ENCODE assay signal across 24 cellular contexts in the genomic region with DNA sequence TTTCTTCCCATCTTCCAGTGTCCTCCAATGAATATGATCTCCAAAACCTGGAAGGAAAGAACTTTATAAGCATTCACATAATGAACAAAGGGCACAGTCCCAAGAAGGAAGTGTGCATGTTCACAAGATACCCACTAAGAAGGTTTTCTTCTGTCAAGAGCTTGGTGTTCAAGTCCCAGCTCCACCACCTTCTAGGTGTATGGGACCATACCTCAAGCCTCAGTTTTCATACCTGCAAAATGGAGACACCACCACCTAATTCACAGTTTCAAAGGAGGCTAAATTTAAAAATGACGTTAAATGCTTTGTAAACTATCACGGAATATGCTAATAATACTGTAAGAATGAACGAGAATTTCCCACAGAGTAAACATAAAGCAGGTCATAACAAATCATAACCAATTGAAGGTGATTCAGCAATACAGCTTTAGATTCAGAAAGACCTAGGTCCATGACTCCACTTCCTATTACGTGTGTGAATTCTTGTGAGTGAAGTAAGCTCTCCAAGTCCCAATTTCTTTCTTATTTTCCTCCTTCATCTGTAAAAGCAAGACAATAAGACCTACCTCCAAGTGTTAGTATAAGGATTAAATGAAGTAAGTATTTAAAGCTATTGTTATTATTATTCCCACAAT. TPM values are rescaled to one million over a fixed set of nuclear protein-coding genes. Genes with fewer than 3 reads are reported as not detected.
DNase-seq lines count a peak whose midpoint lies in the region; ATAC-seq and TF ChIP-seq lines count a peak whose summit lies in the region.
"Had no signal": no experiment of that assay in that cellular context is flagged by ENCODE, and none has a peak within 500 bp of the region (broad histone marks: within the 10 kb centered on the region; RNA-seq: fewer than 3 reads in every experiment).

No MANE protein-coding gene starts in this region.

- H3K4me1 ChIP-seq in GM23338 (ENCODE audit: insufficient read depth): no peaks in the 10 kb centered on the region
- peaks cover 23% of the 10 kb centered on the region for H3K4me1 ChIP-seq in RWPE2 (ENCODE audit: insufficient read depth, poor library complexity, severe bottlenecking)
- H3K4me1 ChIP-seq: BLaER1 treated with 17β-estradiol and CSF1 and Interleukin-3, amounts not matched to agents 10 nM and 100 nM had no signal

- peaks cover 46% of the 10 kb centered on the region for H3K79me2 ChIP-seq in GM23338 (replicated peaks; ENCODE audit: insufficient read depth)

- no peaks in the 10 kb centered on the region for H3K9me2 ChIP-seq in GM23338 (ENCODE audit: insufficient read depth)

- H3K9me3 ChIP-seq in RWPE2 (ENCODE audit: severe bottlenecking) (no peaks in the 10 kb centered on the region), WERI-Rb-1 (ENCODE audit: severe bottlenecking) (peaks cover 2% of the 10 kb centered on the region)
- H3K9me3 ChIP-seq: A549; BLaER1 treated with 17β-estradiol and CSF1 and Interleukin-3, amounts not matched to agents 10 nM and 100 nM; HAP-1 had no signal

- peaks cover 30% of the 10 kb centered on the region for H4K20me1 ChIP-seq in GM23338 (replicated peaks; ENCODE audit: insufficient read depth)

- TF ChIP-seq CTCF in GM23338 (conservative IDR thresholded peaks at IDR 0.05; ENCODE audit: low read depth in 2 of 2): no peak
- no peak for TF ChIP-seq CTCF in RWPE2 (IDR thresholded peaks at IDR 0.05; ENCODE audit: poor library complexity, severe bottlenecking)
- TF ChIP-seq CTCF in WERI-Rb-1 (IDR thresholded peaks at IDR 0.05; ENCODE audit: low read depth, low read length): no peak

- no peak overlapping the region for H3K4me2 ChIP-seq in GM23338
- H3K4me2 ChIP-seq: A549; BLaER1 treated with 17β-estradiol and CSF1 and Interleukin-3, amounts not matched to agents 10 nM and 100 nM had no signal

- no peak for ATAC-seq in GM23338
- peak; percentile 84 for ATAC-seq in RWPE2 (ENCODE audit: low read depth)
- no peak for ATAC-seq in GM18502 (IDR thresholded peaks at IDR 0.05; ENCODE audit: poor library complexity, unreplicated experiment)
- ATAC-seq: A549, PC-3 had no signal

- H3K27ac ChIP-seq in GM23338 (ENCODE audit: low read depth) (peak overlapping the region; percentile 39; the same call in 1 of the 2 replicates), RWPE2 (ENCODE audit: poor library complexity, severe bottlenecking) (peak overlapping the region; percentile 60), WERI-Rb-1 (no peak overlapping the region)
- H3K27ac ChIP-seq: A549; BLaER1 treated with 17β-estradiol and CSF1 and Interleukin-3, amounts not matched to agents 10 nM and 100 nM had no signal

- peaks cover 4% of the 10 kb centered on the region for H3K36me3 ChIP-seq in GM23338 (ENCODE audit: insufficient read depth)
- H3K36me3 ChIP-seq in RWPE2 (ENCODE audit: low read depth): peaks cover 39% of the 10 kb centered on the region
- peaks cover 36% of the 10 kb centered on the region for H3K36me3 ChIP-seq in WERI-Rb-1

- H3K4me1 Mint-ChIP-seq in GM23338: no peaks in the 10 kb centered on the region

- H3K4me3 ChIP-seq in GM23338: no peak overlapping the region
- H3K4me3 ChIP-seq in RWPE2 (ENCODE audit: severe bottlenecking): no peak overlapping the region
- no peak overlapping the region for H3K4me3 ChIP-seq in WERI-Rb-1 (ENCODE audit: low read depth, low read length)
- H3K4me3 ChIP-seq: A549; BLaER1 treated with 17β-estradiol and CSF1 and Interleukin-3, amounts not matched to agents 10 nM and 100 nM; HAP-1 had no signal

- H3K27ac Mint-ChIP-seq in GM23338: no peak overlapping the region; the same call in 1 of the 2 replicates
- H3K27ac Mint-ChIP-seq: CD4-positive, alpha-beta T cell; HFFc6; IgD-negative memory B cell had no signal

- no peaks in the 10 kb centered on the region for H3K9me3 Mint-ChIP-seq in GM23338
- H3K9me3 Mint-ChIP-seq: CD4-positive, alpha-beta T cell; HFFc6; IgD-negative memory B cell had no signal

- no peak overlapping the region for H2AFZ ChIP-seq in GM23338

- no peak overlapping the region for H3K4me3 Mint-ChIP-seq in GM23338
- H3K4me3 Mint-ChIP-seq: CD4-positive, alpha-beta T cell; HFFc6; IgD-negative memory B cell had no signal

- H3K27me3 ChIP-seq in GM23338 (ENCODE audit: insufficient read depth) (no peaks in the 10 kb centered on the region), RWPE2 (ENCODE audit: insufficient read depth, poor library complexity, severe bottlenecking) (no peaks in the 10 kb centered on the region), WERI-Rb-1 (ENCODE audit: insufficient read depth, low read depth, severe bottlenecking) (no peaks in the 10 kb centered on the region)
- H3K27me3 ChIP-seq: BLaER1 treated with 17β-estradiol and CSF1 and Interleukin-3, amounts not matched to agents 10 nM and 100 nM had no signal

- H3K27me3 Mint-ChIP-seq in GM23338 (ENCODE audit: insufficient read depth, low read depth, poor library complexity): no peaks in the 10 kb centered on the region
- H3K27me3 Mint-ChIP-seq: CD4-positive, alpha-beta T cell; IgD-negative memory B cell had no signal

- DNase-seq in GM23338 (ENCODE audit: low spot score) (no peak), RWPE2 (ENCODE audit: low spot score) (no peak), dermis blood vessel endothelial cell (peak; percentile 55), iris pigment epithelial cell (ENCODE audit: low read depth) (peak; percentile 55), NCI-H1436 (lab: John Stamatoyannopoulos, UW) (no peak), WERI-Rb-1 (no peak)
- DNase-seq: AML-193; CD4-positive, alpha-beta T cell; GOT3; HFFc6; NCI-H1092; NCI-H1436 treated with DMSO at 0.1 percent for 48 hours; NCI-H187 treated with DMSO at 0.1 percent for 48 hours; NCI-H2171 treated with DMSO at 0.1 percent for 48 hours; NCI-H345; NCI-H524 treated with DMSO at 0.1 percent for 48 hours; NCI-H774; PC-3; Right ventricle myocardium superior had no signal

- 0 out of 2 replicates have a peak, but pooled peaks cover 5% of the 10 kb centered on the region for H3F3A ChIP-seq in GM23338 (replicated peaks; ENCODE audit: low read depth)

- peaks cover 36% of the 10 kb centered on the region; the same call in 2 of the 3 replicates for H3K36me3 Mint-ChIP-seq in GM23338 (ENCODE audit: low read depth)

TF ChIP-seq in GM23338, 12 proteins besides CTCF, POLR2A, EP300 and RAD21:
- TF ChIP-seq STAT1 (IDR thresholded peaks at IDR 0.05; ENCODE audit: unreplicated experiment): no peak
- no peak for TF ChIP-seq EZH2phosphoT487 (IDR thresholded peaks at IDR 0.05; ENCODE audit: unreplicated experiment)
- TF ChIP-seq ETS1 (IDR thresholded peaks at IDR 0.05): no peak
- TF ChIP-seq EZH2 (IDR thresholded peaks at IDR 0.05; ENCODE audit: low read depth, unreplicated experiment): no peak
- no peak for TF ChIP-seq ZNF114 (CRISPR knock-in tag; IDR thresholded peaks at IDR 0.05)

RNA-seq across cellular contexts. Expression of gene KTI12, which starts 8.1 kb away (rescaled TPM):
- 12.0 and 13.0 TPM in 2 replicates for total RNA-seq in GM23338 (2014; rRNA removed; shearing (Covaris generic))
- polyA plus RNA-seq in GM23338 (2016; fragmentation: Nextera tagmentation; extraction: Ambion mirVana): 8.7 and 9.5 TPM in 2 replicates
- 12.8 and 14.1 TPM in 2 replicates for total RNA-seq in dermis blood vessel endothelial cell

RNA-seq across cellular contexts. Expression of gene TXNDC12, which starts 13.3 kb away (rescaled TPM):
- 60.9 and 68.9 TPM in 2 replicates for total RNA-seq in GM23338 (2014; rRNA removed; shearing (Covaris generic))
- polyA plus RNA-seq in GM23338 (2016; fragmentation: Nextera tagmentation; extraction: Ambion mirVana): 88.2 and 96.6 TPM in 2 replicates
- 23.0 and 37.8 TPM in 2 replicates for total RNA-seq in dermis blood vessel endothelial cell

RNA-seq across cellular contexts. Expression of gene BTF3L4, which starts 14.4 kb away (rescaled TPM):
- total RNA-seq in GM23338 (2014; rRNA removed; shearing (Covaris generic)): 112 and 131 TPM in 2 replicates
- 149 and 154 TPM in 2 replicates for polyA plus RNA-seq in GM23338 (2016; fragmentation: Nextera tagmentation; extraction: Ambion mirVana)
- 30.7 and 43.9 TPM in 2 replicates for total RNA-seq in dermis blood vessel endothelial cell

RNA-seq across cellular contexts. Expression of gene RAB3B, which starts 51.2 kb away (rescaled TPM):
- total RNA-seq in GM23338 (2014; rRNA removed; shearing (Covaris generic)): 34.6 and 37.9 TPM in 2 replicates
- 16.3 and 18.3 TPM in 2 replicates for polyA plus RNA-seq in GM23338 (2016; fragmentation: Nextera tagmentation; extraction: Ambion mirVana)
- total RNA-seq in dermis blood vessel endothelial cell: 1.0 and 5.4 TPM in 2 replicates
- total RNA-seq: CD4-positive, alpha-beta T cell; Right ventricle myocardium superior had no signal
- polyA plus RNA-seq: IgD-negative memory B cell had no signal

Comparison
In these comparisons a context has a peak if more than half of its experiments do, and no peak if none do; other contexts are left out.
1. DNase-seq: peak in dermis blood vessel endothelial cell (single experiment) and iris pigment epithelial cell (single experiment); none in GM23338 (single experiment), RWPE2 (single experiment), NCI-H1436 (single experiment) and WERI-Rb-1 (single experiment).